25 cellular contexts compared by ENCODE assay signal in the genomic region with DNA sequence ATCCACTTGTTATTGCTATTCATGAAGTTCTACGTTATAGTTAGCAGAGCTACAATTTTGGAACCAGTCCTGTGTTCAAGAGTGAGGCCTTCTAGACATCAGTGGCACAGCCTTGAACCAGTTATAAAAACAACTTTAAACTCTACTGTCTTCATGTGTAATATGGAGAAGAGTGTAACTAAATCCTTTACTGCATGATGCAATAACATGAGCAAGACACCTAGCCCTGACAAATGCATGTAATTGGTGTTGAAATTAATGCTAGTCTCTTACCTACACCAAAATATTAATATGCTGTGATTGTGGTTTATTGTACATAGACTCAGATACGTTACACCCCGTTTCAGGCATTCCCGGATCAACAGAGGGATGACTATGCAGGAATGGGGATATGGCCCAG.
DNase-seq lines count a peak whose midpoint lies in the region; ATAC-seq, FAIRE-seq and TF ChIP-seq lines count a peak whose summit lies in the region.
"Had no signal": no experiment of that assay in that cellular context is flagged by ENCODE, and none has a peak within 500 bp of the region (broad histone marks: within the 10 kb centered on the region; RNA-seq: fewer than 3 reads in every experiment).

No MANE protein-coding gene starts in this region.

- H3K9ac ChIP-seq in K562 (ENCODE audit: insufficient read depth in 1 of 2, low read depth in 2 of 2, low read length in 2 of 2) (no peak overlapping the region), trophoblast cell (ENCODE audit: low read length) (no peak overlapping the region)
- H3K9ac ChIP-seq: BLaER1 had no signal

- H2BK5ac ChIP-seq in trophoblast cell (ENCODE audit: low read depth, low read length, poor library complexity) = no peak overlapping the region

- no peak overlapping the region for H3K27ac ChIP-seq in K562 (ENCODE audit: extremely low read depth, low read depth, low read length)
- no peak overlapping the region for H3K27ac ChIP-seq in trophoblast cell (ENCODE audit: low read depth, low read length)
- H3K27ac ChIP-seq: BLaER1 had no signal

- no peak for TF ChIP-seq RAD21 in K562 (CRISPR knock-in tag; conservative IDR thresholded peaks at IDR 0.05 in 1 of 2, IDR thresholded peaks at IDR 0.05 in 1 of 2)

- no peak overlapping the region for H2AK5ac ChIP-seq in trophoblast cell (ENCODE audit: low read length)

- DNase-seq in K562 (ENCODE audit: extremely low read depth in 1 of 4, low spot score in 3 of 4) (no peak), epithelial cell of esophagus (ENCODE audit: low read depth) (peak; percentile 24), trophoblast cell (no peak), NCI-H146 treated with DMSO at 0.1 percent for 48 hours (lab: John Stamatoyannopoulos, UW; ENCODE audit: unreplicated experiment) (no peak), NCI-H1694 (lab: John Stamatoyannopoulos, UW) (no peak)
- DNase-seq: 8988T; ACHN; BE2C; C1 segment of cervical spinal cord; CD4-positive, alpha-beta memory T cell; CD4-positive, CD25-positive, alpha-beta regulatory T cell; CD8-positive, alpha-beta memory T cell; COR-L47; DMS 273 treated with DMSO at 0.1 percent for 48 hours; DMS153; DMS53; DMS79; DND-41; EL; GDM1 had no signal

- no peaks in the 10 kb centered on the region for H4K20me1 ChIP-seq in K562 (replicated peaks; ENCODE audit: control insufficient read depth, insufficient read depth, low read length)
- H4K20me1 ChIP-seq: BLaER1 had no signal

- ATAC-seq in K562 = no peak
- ATAC-seq: GM12878 had no signal

- H3K4me1 ChIP-seq in K562 (replicated peaks in 1 of 2; ENCODE audit: control insufficient read depth in 2 of 2, insufficient read depth in 2 of 2, low read length in 2 of 2) = no peaks in the 10 kb centered on the region
- H3K4me1 ChIP-seq in trophoblast cell (ENCODE audit: control insufficient read depth in 1 of 2, insufficient read depth in 2 of 2, low read length in 2 of 2) = no peaks in the 10 kb centered on the region
- H3K4me1 ChIP-seq: BE2C, BLaER1 had no signal

- H2BK12ac ChIP-seq in trophoblast cell (ENCODE audit: low read length) = no peak overlapping the region

- H3K4me2 ChIP-seq in K562 (ENCODE audit: insufficient read depth, low read length) (no peak overlapping the region), trophoblast cell (ENCODE audit: low read length) (no peak overlapping the region)
- H3K4me2 ChIP-seq: BLaER1 had no signal

- POLR2A ChIA-PET in K562 (lab: Yijun Ruan, JAX) = no interaction called here

- H3K9me3 ChIP-seq in K562 (replicated peaks; ENCODE audit: control insufficient read depth, insufficient read depth, low read depth, low read length) (no peaks in the 10 kb centered on the region), trophoblast cell (ENCODE audit: insufficient read depth, low read depth, low read length) (peaks cover 2% of the 10 kb centered on the region)
- H3K9me3 ChIP-seq: BE2C, BLaER1 had no signal

- H3K9me1 ChIP-seq in K562 (ENCODE audit: control insufficient read depth, insufficient read depth, low read length) = no peaks in the 10 kb centered on the region

- 0% methylated on average over 4 of the region's 4 CpGs for WGBS in K562 (ENCODE audit: insufficient coverage, low coverage, missing lambda C conversion rate)
- WGBS in trophoblast cell (ENCODE audit: extremely low coverage, insufficient coverage, insufficient read length) = no CpG with 5 or more reads among the region's 4 CpGs

- H3K79me1 ChIP-seq in trophoblast cell (ENCODE audit: low read length) = no peaks in the 10 kb centered on the region

- H3K79me2 ChIP-seq in K562 (ENCODE audit: control insufficient read depth, insufficient read depth, low read length) = no peaks in the 10 kb centered on the region
- no peaks in the 10 kb centered on the region for H3K79me2 ChIP-seq in trophoblast cell (ENCODE audit: control insufficient read depth, insufficient read depth, low read length, poor library complexity)

- FAIRE-seq in K562 (lab: Jason Lieb, UNC) = no peak
- FAIRE-seq: A204.1, GM12878, GM12892, GM18507 had no signal

- no peak overlapping the region for H2BK120ac ChIP-seq in trophoblast cell (ENCODE audit: insufficient read depth, low read length, poor library complexity)

- no peak overlapping the region for H3K14ac ChIP-seq in trophoblast cell (ENCODE audit: low read length)

- H3K18ac ChIP-seq in trophoblast cell (ENCODE audit: low read length) = no peak overlapping the region

- H3K23ac ChIP-seq in trophoblast cell (ENCODE audit: low read length) = no peak overlapping the region

- no peak overlapping the region for H3K4ac ChIP-seq in trophoblast cell (ENCODE audit: low read depth, low read length)

- H3K27me3 ChIP-seq in K562 (ENCODE audit: control insufficient read depth in 2 of 2, insufficient read depth in 2 of 2, low read length in 2 of 2) (no peaks in the 10 kb centered on the region), trophoblast cell (ENCODE audit: insufficient read depth, low read length) (no peaks in the 10 kb centered on the region)
- H3K27me3 ChIP-seq: BE2C, BLaER1 had no signal

- in situ Hi-C loops in K562 (cut with MboI) = no loop called here

- TF ChIP-seq EP300 in K562 (IDR thresholded peaks at IDR 0.05; ENCODE audit: low read length) = no peak

- CTCF ChIA-PET in K562 (lab: Yijun Ruan, JAX; ENCODE audit: low intra/inter-chr PET ratio) = no interaction called here

- H3K4me3 ChIP-seq in K562 = no peak overlapping the region
- H3K4me3 ChIP-seq in epithelial cell of esophagus (ENCODE audit: low read length) = no peak overlapping the region
- H3K4me3 ChIP-seq in trophoblast cell (ENCODE audit: low read depth, low read length) = peak overlapping the region; percentile 59
- H3K4me3 ChIP-seq: BLaER1, GM12878 had no signal

- H2AFZ ChIP-seq in K562 (ENCODE audit: low read depth, low read length) (no peak overlapping the region), trophoblast cell (ENCODE audit: insufficient read depth, low read length, poor library complexity) (no peak overlapping the region)

- no peak overlapping the region for H4K12ac ChIP-seq in trophoblast cell (ENCODE audit: low read depth, low read length)

- TF ChIP-seq POLR2A in K562 (conservative IDR thresholded peaks at IDR 0.05) = no peak

- H4K91ac ChIP-seq in trophoblast cell (ENCODE audit: low read depth, low read length) = no peak overlapping the region

- no peak overlapping the region for H4K8ac ChIP-seq in trophoblast cell (ENCODE audit: low read depth, low read length)

- TF ChIP-seq CTCF in K562 (IDR thresholded peaks at IDR 0.05 in 2 of 3, conservative IDR thresholded peaks at IDR 0.05 in 1 of 3; ENCODE audit: insufficient read depth in 2 of 3, low read depth in 1 of 3, low read length in 3 of 3) = no peak
- no peak for TF ChIP-seq CTCF in epithelial cell of esophagus (IDR thresholded peaks at IDR 0.05; ENCODE audit: insufficient read depth, low read depth, low read length, missing control alignments)

- intact Hi-C loops in K562 (cut with micrococcal nuclease) = no loop called here

- H3K36me3 ChIP-seq in K562 (ENCODE audit: control insufficient read depth, insufficient read depth, low read length) = no peaks in the 10 kb centered on the region
- no peaks in the 10 kb centered on the region for H3K36me3 ChIP-seq in trophoblast cell (ENCODE audit: control insufficient read depth in 1 of 2, insufficient read depth in 2 of 2, low read length in 2 of 2)
- H3K36me3 ChIP-seq: BE2C, BLaER1 had no signal

- no TSS peak for BruUV-seq in K562 (replicated peaks; lab: Mats Ljungman, UMichigan)

TF ChIP-seq in K562, 482 proteins besides CTCF, POLR2A, EP300 and RAD21:
- no peak for TF ChIP-seq CEBPG (CRISPR knock-in tag; IDR thresholded peaks at IDR 0.05)
- peak in 1 of 2 experiments; percentile 57; a peak in 2 of 4 replicates for TF ChIP-seq CEBPG (tag; conservative IDR thresholded peaks at IDR 0.05 in 1 of 2, IDR thresholded peaks at IDR 0.05 in 1 of 2)
- TF ChIP-seq CEBPB (tag; IDR thresholded peaks at IDR 0.05) = peak; percentile 17; the same call in 1 of the 2 replicates
- no peak for TF ChIP-seq ZNF586 (CRISPR knock-in tag; conservative IDR thresholded peaks at IDR 0.05)
TF ChIP-seq in K562: peak in this region for 2.
